26 cellular contexts compared by ENCODE assay signal in the genomic region with DNA sequence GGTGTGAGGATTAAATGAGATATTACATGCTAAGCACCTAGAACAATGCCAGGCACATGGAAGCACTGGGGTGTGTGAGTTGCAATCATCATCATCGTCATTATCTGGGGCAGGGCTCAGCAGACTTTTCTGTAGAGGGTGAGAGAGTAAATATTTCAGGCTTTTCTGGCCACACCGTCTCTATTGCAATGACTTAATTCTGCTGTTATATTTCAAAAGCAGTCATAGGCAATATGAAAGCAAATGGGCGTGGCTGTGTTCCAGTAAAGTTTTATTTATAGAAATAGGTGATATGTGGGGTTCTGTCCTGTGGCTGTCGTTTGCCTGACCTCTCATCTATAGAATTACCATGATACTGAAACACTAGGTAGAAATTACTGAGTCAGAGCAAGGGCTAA.
A peak's percentile ranks its signal among the peaks of the same experiment; 100 is the strongest.
DNase-seq lines count a peak whose midpoint lies in the region; ATAC-seq and TF ChIP-seq lines count a peak whose summit lies in the region.
"Had no signal": no experiment of that assay in that cellular context is flagged by ENCODE, and none has a peak within 500 bp of the region (broad histone marks: within the 10 kb centered on the region; RNA-seq: fewer than 3 reads in every experiment).

No MANE protein-coding gene starts in this region.

- H3K9me3 ChIP-seq in Peyer's patch (no peaks in the 10 kb centered on the region), esophagus squamous epithelium (no peaks in the 10 kb centered on the region), thyroid gland (no peaks in the 10 kb centered on the region)
- H3K9me3 ChIP-seq: body of pancreas, Caco-2, HAP-1 had no signal

- no peaks in the 10 kb centered on the region for H3K9me3 Mint-ChIP-seq in nephron
- H3K9me3 Mint-ChIP-seq: natural killer cell had no signal

- no peak overlapping the region for H3K4me3 Mint-ChIP-seq in nephron
- H3K4me3 Mint-ChIP-seq: natural killer cell had no signal

- no peak overlapping the region for H3K4me3 ChIP-seq in Peyer's patch
- H3K4me3 ChIP-seq in esophagus squamous epithelium, result no peak overlapping the region
- no peak overlapping the region for H3K4me3 ChIP-seq in thyroid gland (replicated peaks in 1 of 3)
- H3K4me3 ChIP-seq: body of pancreas, HAP-1, lung had no signal

- TF ChIP-seq CTCF in Peyer's patch (IDR thresholded peaks at IDR 0.05) (no peak), esophagus squamous epithelium (IDR thresholded peaks at IDR 0.05) (no peak), nephron (IDR thresholded peaks at IDR 0.05; ENCODE audit: unreplicated experiment in 3 of 3) (no peak), thyroid gland (IDR thresholded peaks at IDR 0.05) (no peak)

- intact Hi-C loops in esophagus squamous epithelium (cut with DNase I) (no loop called here), thyroid gland (cut with DNase I) (no loop called here)

- DNase-seq in Peyer's patch (no peak), esophagus squamous epithelium (lab: John Stamatoyannopoulos, UW) (no peak), thyroid gland (no peak), HuH-7 (ENCODE audit: low spot score) (no peak), NCI-H146 (lab: John Stamatoyannopoulos, UW) (no peak), midbrain (lab: John Stamatoyannopoulos, UW) (no peak)
- DNase-seq: activated CD4-positive, alpha-beta T cell treated with anti-CD3 and anti-CD28 coated beads, Interleukin-2, amount 50 U/mL, for 48 hours; activated naive CD4-positive, alpha-beta T cell treated with anti-CD3 and anti-CD28 coated beads, Interleukin-2, amount 50 U/mL, for 16 hours; activated T-cell treated with anti-CD3 and anti-CD28 coated beads for 4 hours; body of pancreas; Caco-2; dermis blood vessel endothelial cell; glutamatergic neuron; natural killer cell; NCI-H1092; NCI-H2081 treated with DMSO at 0.1 percent for 48 hours; SIG-M5; stimulated activated naive CD8-positive, alpha-beta T cell treated with anti-CD3 and anti-CD28 coated beads, Interleukin-15, Interleukin-2, amounts not matched to agents 100 U/mL and 50 U/mL, for 24 hours; T-helper 1 cell had no signal

- H3K27ac ChIP-seq in Peyer's patch (peak overlapping the region in 3 of 4 donors; percentile 61 to 83 (median 70)), esophagus squamous epithelium (peak overlapping the region; percentile 52 to 83 (median 77)), thyroid gland (peak overlapping the region in 2 of 3 donors; percentile 1 to 82)
- H3K27ac ChIP-seq: KMS-11, VCaP had no signal

- TF ChIP-seq POLR2A in Peyer's patch (IDR thresholded peaks at IDR 0.05) (no peak), esophagus squamous epithelium (IDR thresholded peaks at IDR 0.05) (no peak), thyroid gland (IDR thresholded peaks at IDR 0.05) (no peak)

- WGBS in esophagus squamous epithelium, 2 donors, result 41 to 43% methylated on average over 4 of the region's 4 CpGs
- WGBS in thyroid gland, 2 donors, result 80 to 82% methylated on average over 4 of the region's 4 CpGs

- H3K4me1 ChIP-seq in Peyer's patch, result peaks cover 0 to 15% (median 0%) of the 10 kb centered on the region in 4 donors
- H3K4me1 ChIP-seq in esophagus squamous epithelium, result peaks cover 15 to 76% (median 43%) of the 10 kb centered on the region in 3 donors
- peaks cover 12 to 60% of the 10 kb centered on the region in 2 donors for H3K4me1 ChIP-seq in thyroid gland
- H3K4me1 ChIP-seq: Caco-2, HAP-1 had no signal

- H3K27me3 ChIP-seq in Peyer's patch (no peaks in the 10 kb centered on the region), esophagus squamous epithelium (no peaks in the 10 kb centered on the region), thyroid gland (no peaks in the 10 kb centered on the region)
- H3K27me3 ChIP-seq: body of pancreas had no signal

- H3K36me3 Mint-ChIP-seq in nephron (ENCODE audit: low read depth), result no peaks in the 10 kb centered on the region
- H3K36me3 Mint-ChIP-seq: natural killer cell had no signal

- peaks cover 65% of the 10 kb centered on the region for H3K4me1 Mint-ChIP-seq in nephron
- H3K4me1 Mint-ChIP-seq: natural killer cell had no signal

- H3K27me3 Mint-ChIP-seq in nephron (ENCODE audit: low read depth), result peaks cover 6% of the 10 kb centered on the region
- H3K27me3 Mint-ChIP-seq: progenitor cell of endocrine pancreas had no signal

- peak overlapping the region in 2 of 3 experiments; percentile 65 to 98 for H3K27ac Mint-ChIP-seq in nephron
- H3K27ac Mint-ChIP-seq: natural killer cell, progenitor cell of endocrine pancreas had no signal

- ATAC-seq in GM21390 (IDR thresholded peaks at IDR 0.05; ENCODE audit: unreplicated experiment), result no peak
- ATAC-seq: natural killer cell; stimulated activated naive CD8-positive, alpha-beta T cell treated with anti-CD3 and anti-CD28 coated beads, Interleukin-15, Interleukin-2, amounts not matched to agents 100 U/mL and 50 U/mL, for 24 hours had no signal

- H3K36me3 ChIP-seq in Peyer's patch (no peaks in the 10 kb centered on the region), esophagus squamous epithelium (no peaks in the 10 kb centered on the region), thyroid gland (no peaks in the 10 kb centered on the region)
- H3K36me3 ChIP-seq: HAP-1 had no signal
